27 cellular contexts compared by ENCODE assay signal in the genomic region with DNA sequence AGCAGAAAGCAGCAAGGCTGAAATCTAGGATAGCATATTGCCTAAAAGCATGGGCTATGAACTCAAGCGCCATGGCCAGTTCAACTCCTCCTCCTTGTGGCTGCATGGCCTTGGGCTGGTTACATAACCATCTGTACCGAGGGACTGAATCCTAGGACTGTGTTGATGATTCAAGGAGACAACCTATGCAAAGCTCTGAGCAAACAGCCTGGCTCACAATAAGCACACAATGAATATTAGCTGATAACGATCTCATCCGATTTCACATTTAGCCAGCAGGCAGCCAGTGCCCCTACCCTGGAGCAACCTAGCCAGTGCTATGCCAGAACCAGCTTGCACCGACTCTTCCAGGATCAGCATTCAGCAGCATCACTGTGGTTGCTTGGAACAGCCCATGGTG.
"Had no signal": no experiment of that assay in that cellular context is flagged by ENCODE, and none has a peak within 500 bp of the region (broad histone marks: within the 10 kb centered on the region; RNA-seq: fewer than 3 reads in every experiment).

No MANE protein-coding gene starts in this region.

- H3K27me3 ChIP-seq: left lung, sigmoid colon, upper lobe of left lung, vagina had no signal

- H3K27ac Mint-ChIP-seq: activated CD4-positive, alpha-beta memory T cell treated with anti-CD3 and anti-CD28 coated beads, Interleukin-2, amount 10 ng/mL, durations not matched to agents 7 days and 5 days; activated CD4-positive, alpha-beta T cell treated with anti-CD3 and anti-CD28 coated beads, Interleukin-2, amount 10 ng/mL, durations not matched to agents 7 days and 5 days; activated naive CD4-positive, alpha-beta T cell treated with anti-CD3 and anti-CD28 coated beads, Interleukin-2, amount 50 U/mL, for 24 hours; activated naive CD8-positive, alpha-beta T cell treated with anti-CD3 and anti-CD28 coated beads, Interleukin-2, amount 50 U/mL, for 24 hours; activated T-cell treated with anti-CD3 and anti-CD28 coated beads, Interleukin-2, amount 50 U/mL, for 24 hours; activated T-helper 17 cell treated with anti-CD3 and anti-CD28 coated beads, Interleukin-2, amount 50 U/mL, for 72 hours; nephron; progenitor cell of endocrine pancreas; stimulated activated memory B cell treated with anti-CD40 and anti-IgM and Interleukin-4, amounts not matched to agents 10 μg/mL and 1 μg/mL and 100 μg/mL, for 72 hours; stimulated activated naive CD8-positive, alpha-beta T cell treated with anti-CD3 and anti-CD28 coated beads, Interleukin-15, amount 100 ng/mL, for 72 hours; WTC11 had no signal

- DNase-seq: activated CD4-positive, alpha-beta memory T cell treated with anti-CD3 and anti-CD28 coated beads, Interleukin-2, amount 10 ng/mL, durations not matched to agents 7 days and 5 days; activated CD4-positive, alpha-beta T cell treated with anti-CD3 and anti-CD28 coated beads for 1 hour; activated CD4-positive, alpha-beta T cell treated with anti-CD3 and anti-CD28 coated beads, Interleukin-2, amount 10 ng/mL, durations not matched to agents 7 days and 5 days; activated CD8-positive, alpha-beta memory T cell treated with anti-CD3 and anti-CD28 coated beads, Interleukin-2, amount 50 U/mL, for 48 hours; activated naive CD8-positive, alpha-beta T cell treated with anti-CD3 and anti-CD28 coated beads, Interleukin-2, amount 50 U/mL, for 24 hours; activated T-cell treated with anti-CD3 and anti-CD28 coated beads, Interleukin-2, amount 50 U/mL, for 24 hours; dermis blood vessel endothelial cell; effector CD8-positive, alpha-beta T cell; left lung; sigmoid colon; small intestine; stimulated activated CD4-positive, alpha-beta T cell treated with anti-CD3 and anti-CD28 coated beads, Interleukin-1b, Interleukin-23, amount 100 ng/mL, for 48 hours; stimulated activated CD4-positive, alpha-beta T cell treated with anti-CD3 and anti-CD28 coated beads, Interleukin-4, amount 100 ng/mL, for 4 hours; stimulated activated CD8-positive, alpha-beta memory T cell treated with anti-CD3 and anti-CD28 coated beads, Interleukin-4, amount 100 ng/mL, for 48 hours; stimulated activated naive CD8-positive, alpha-beta T cell treated with anti-CD3 and anti-CD28 coated beads, Interleukin-15, amount 100 ng/mL, for 72 hours; substantia nigra; upper lobe of left lung had no signal

- H3K4me1 ChIP-seq: left lung, sigmoid colon, upper lobe of left lung, vagina had no signal

- H3K9me3 ChIP-seq: vagina had no signal

- ATAC-seq: activated naive CD8-positive, alpha-beta T cell treated with anti-CD3 and anti-CD28 coated beads, Interleukin-2, amount 50 U/mL, for 24 hours; activated T-helper 17 cell treated with anti-CD3 and anti-CD28 coated beads, Interleukin-2, amount 50 U/mL, for 72 hours; left lung; stimulated activated memory B cell treated with anti-CD40 and anti-IgM and Interleukin-4, amounts not matched to agents 10 μg/mL and 1 μg/mL and 100 μg/mL, for 72 hours; stimulated activated naive CD8-positive, alpha-beta T cell treated with anti-CD3 and anti-CD28 coated beads, Interleukin-15, amount 100 ng/mL, for 72 hours; WTC11 had no signal

- H3K36me3 ChIP-seq: left lung, sigmoid colon, upper lobe of left lung, vagina had no signal

- H3K4me1 Mint-ChIP-seq: activated CD4-positive, alpha-beta memory T cell treated with anti-CD3 and anti-CD28 coated beads, Interleukin-2, amount 10 ng/mL, durations not matched to agents 7 days and 5 days; activated CD4-positive, alpha-beta T cell treated with anti-CD3 and anti-CD28 coated beads, Interleukin-2, amount 10 ng/mL, durations not matched to agents 7 days and 5 days; activated naive CD4-positive, alpha-beta T cell treated with anti-CD3 and anti-CD28 coated beads, Interleukin-2, amount 50 U/mL, for 24 hours; activated T-helper 17 cell treated with anti-CD3 and anti-CD28 coated beads, Interleukin-2, amount 50 U/mL, for 72 hours; central memory CD8-positive, alpha-beta T cell; nephron; stimulated activated memory B cell treated with anti-CD40 and anti-IgM and Interleukin-4, amounts not matched to agents 10 μg/mL and 1 μg/mL and 100 μg/mL, for 72 hours; stimulated activated naive CD8-positive, alpha-beta T cell treated with anti-CD3 and anti-CD28 coated beads, Interleukin-15, amount 100 ng/mL, for 72 hours; WTC11 had no signal

- H3K27me3 Mint-ChIP-seq: activated CD4-positive, alpha-beta memory T cell treated with anti-CD3 and anti-CD28 coated beads, Interleukin-2, amount 10 ng/mL, durations not matched to agents 7 days and 5 days; activated CD4-positive, alpha-beta T cell treated with anti-CD3 and anti-CD28 coated beads, Interleukin-2, amount 10 ng/mL, durations not matched to agents 7 days and 5 days; progenitor cell of endocrine pancreas; stimulated activated memory B cell treated with anti-CD40 and anti-IgM and Interleukin-4, amounts not matched to agents 10 μg/mL and 1 μg/mL and 100 μg/mL, for 72 hours; stimulated activated naive CD8-positive, alpha-beta T cell treated with anti-CD3 and anti-CD28 coated beads, Interleukin-15, amount 100 ng/mL, for 72 hours had no signal

- H3K36me3 Mint-ChIP-seq: activated naive CD4-positive, alpha-beta T cell treated with anti-CD3 and anti-CD28 coated beads, Interleukin-2, amount 50 U/mL, for 24 hours; stimulated activated memory B cell treated with anti-CD40 and anti-IgM and Interleukin-4, amounts not matched to agents 10 μg/mL and 1 μg/mL and 100 μg/mL, for 72 hours had no signal

- H3K4me3 ChIP-seq: left lung, lung, sigmoid colon, upper lobe of left lung, vagina had no signal

- H3K27ac ChIP-seq: epithelial cell of prostate, left lung, sigmoid colon, upper lobe of left lung, vagina had no signal

- H3K9me3 Mint-ChIP-seq: activated CD4-positive, alpha-beta T cell treated with anti-CD3 and anti-CD28 coated beads, Interleukin-2, amount 10 ng/mL, durations not matched to agents 7 days and 5 days; activated naive CD4-positive, alpha-beta T cell treated with anti-CD3 and anti-CD28 coated beads, Interleukin-2, amount 50 U/mL, for 24 hours; activated naive CD8-positive, alpha-beta T cell treated with anti-CD3 and anti-CD28 coated beads, Interleukin-2, amount 50 U/mL, for 24 hours; activated T-cell treated with anti-CD3 and anti-CD28 coated beads, Interleukin-2, amount 50 U/mL, for 24 hours; activated T-helper 17 cell treated with anti-CD3 and anti-CD28 coated beads, Interleukin-2, amount 50 U/mL, for 72 hours; central memory CD8-positive, alpha-beta T cell; stimulated activated naive CD8-positive, alpha-beta T cell treated with anti-CD3 and anti-CD28 coated beads, Interleukin-15, amount 100 ng/mL, for 72 hours had no signal

- H3K4me3 Mint-ChIP-seq: activated CD4-positive, alpha-beta memory T cell treated with anti-CD3 and anti-CD28 coated beads, Interleukin-2, amount 10 ng/mL, durations not matched to agents 7 days and 5 days; activated CD4-positive, alpha-beta T cell treated with anti-CD3 and anti-CD28 coated beads, Interleukin-2, amount 10 ng/mL, durations not matched to agents 7 days and 5 days; activated naive CD4-positive, alpha-beta T cell treated with anti-CD3 and anti-CD28 coated beads, Interleukin-2, amount 50 U/mL, for 24 hours; activated naive CD8-positive, alpha-beta T cell treated with anti-CD3 and anti-CD28 coated beads, Interleukin-2, amount 50 U/mL, for 24 hours; activated T-cell treated with anti-CD3 and anti-CD28 coated beads, Interleukin-2, amount 50 U/mL, for 24 hours; activated T-helper 17 cell treated with anti-CD3 and anti-CD28 coated beads, Interleukin-2, amount 50 U/mL, for 72 hours; central memory CD8-positive, alpha-beta T cell; nephron; stimulated activated memory B cell treated with anti-CD40 and anti-IgM and Interleukin-4, amounts not matched to agents 10 μg/mL and 1 μg/mL and 100 μg/mL, for 72 hours; stimulated activated naive CD8-positive, alpha-beta T cell treated with anti-CD3 and anti-CD28 coated beads, Interleukin-15, amount 100 ng/mL, for 72 hours; WTC11 had no signal
